In genomic region chr1:181135462-181135781, GRCh38 we compare ENCODE assay signal across 8 cellular contexts. TPM values are rescaled to one million over a fixed set of nuclear protein-coding genes. Genes with fewer than 3 reads are reported as not detected.
DNase-seq lines count a peak whose midpoint lies in the region; FAIRE-seq and TF ChIP-seq lines count a peak whose summit lies in the region.

No MANE protein-coding gene starts in this region.

- H3K27ac ChIP-seq in epithelial cell of prostate (peak overlapping the region; percentile 97), prostate gland (peak overlapping the region; percentile 23 to 55)

- CTCF ChIA-PET in AG04449 (lab: Yijun Ruan, JAX), result interaction anchor here (0.8 to 10.0 kb wide), 8 partner anchors 8 to 254 kb away, joined by 3 to 148 read pairs (median 4); partner anchors contain the start of gene IER5

- H3K4me1 ChIP-seq in prostate gland (replicated peaks), result no peaks in the 10 kb centered on the region

- no peak for FAIRE-seq in HTR-8/SVneo (lab: Jason Lieb, UNC)

- TF ChIP-seq POLR2A in prostate gland (IDR thresholded peaks at IDR 0.05), result no peak

- H3K36me3 ChIP-seq in prostate gland, result no peaks in the 10 kb centered on the region

- H3K27me3 ChIP-seq in prostate gland (replicated peaks; ENCODE audit: insufficient read depth), result no peaks in the 10 kb centered on the region

- peak; percentile 38 for TF ChIP-seq CTCF in AG04449 (IDR thresholded peaks at IDR 0.05; ENCODE audit: insufficient read depth, low read length, missing control alignments)
- peak; percentile 65 for TF ChIP-seq CTCF in GM12874 (IDR thresholded peaks at IDR 0.05; ENCODE audit: insufficient read depth, low read depth, low read length)
- TF ChIP-seq CTCF in prostate gland (IDR thresholded peaks at IDR 0.05), result peak in 3 of 4 experiments; percentile 13 to 16 (median 16)

- no peak overlapping the region for H3K4me3 ChIP-seq in AG04449 (ENCODE audit: low read depth, low read length)
- no peak overlapping the region for H3K4me3 ChIP-seq in prostate gland

- WGBS in prostate gland, result 40% methylated on average over 2 of the region's 2 CpGs

- intact Hi-C loops in prostate gland (cut with DNase I), result no loop called here

- POLR2A ChIA-PET in AG04449 (lab: Yijun Ruan, JAX), result interaction anchor here (0.6 to 2.9 kb wide), 11 partner anchors 8 to 190 kb away, joined by 3 to 30 read pairs (median 4); partner anchors contain the start of genes IER5 and STX6

- no peaks in the 10 kb centered on the region for H3K9me3 ChIP-seq in prostate gland

- DNase-seq in AG04449 (ENCODE audit: low read depth, low spot score) (no peak), SK-N-DZ (ENCODE audit: low spot score) (peak; percentile 31), epithelial cell of prostate (ENCODE audit: low read depth, low spot score) (no peak), prostate gland (ENCODE audit: low spot score) (no peak), HTR-8/SVneo (ENCODE audit: insufficient read length, low spot score) (no peak), T1000 (lab: John Stamatoyannopoulos, UW) (no peak)
- DNase-seq in stimulated activated CD8-positive, alpha-beta memory T cell treated with anti-CD3 and anti-CD28 coated beads, Interleukin-4, amount 100 ng/mL, for 48 hours, result no peak

RNA-seq across cellular contexts. Expression of gene IER5, which starts 46.9 kb away (rescaled TPM):
- polyA plus RNA-seq in SK-N-DZ (2014; cell fraction: cytosol; rRNA removed), result 6.8 and 8.7 TPM in 2 replicates
- 5.2 and 6.5 TPM in 2 replicates for polyA plus RNA-seq in SK-N-DZ (2014; cell fraction: nucleus; rRNA removed)
- 10 to 100 TPM; 10.3 to 14.3 TPM for total RNA-seq in prostate gland
